In the genomic region with DNA sequence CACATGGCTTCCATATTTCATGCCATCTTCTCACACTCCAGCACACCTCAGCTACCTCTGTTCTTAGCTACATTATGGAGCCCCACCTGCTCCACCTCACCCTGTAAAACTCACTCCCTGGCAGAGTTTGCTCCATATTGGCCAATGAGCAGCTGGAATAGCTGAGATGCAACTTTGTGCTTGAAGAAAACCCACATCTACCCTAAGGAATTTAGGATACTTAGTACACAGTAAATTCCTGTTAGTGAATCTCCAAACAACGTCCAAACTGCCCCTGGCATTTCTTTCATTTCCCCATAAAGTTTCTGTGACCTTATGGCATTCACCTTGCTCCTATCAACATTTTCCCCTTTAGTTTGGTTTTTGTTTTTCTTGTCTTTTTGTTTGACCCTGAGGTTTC, we compare ENCODE assay signal across 11 cellular contexts. TPM values are rescaled to one million over a fixed set of nuclear protein-coding genes. Genes with fewer than 3 reads are reported as not detected.
DNase-seq lines count a peak whose midpoint lies in the region; ATAC-seq and TF ChIP-seq lines count a peak whose summit lies in the region.
"Had no signal": no experiment of that assay in that cellular context is flagged by ENCODE, and none has a peak within 500 bp of the region (broad histone marks: within the 10 kb centered on the region; RNA-seq: fewer than 3 reads in every experiment).

No MANE protein-coding gene starts in this region.

- no peaks in the 10 kb centered on the region for H4K20me1 ChIP-seq in fibroblast of lung (ENCODE audit: control insufficient read depth, extremely low read depth, insufficient read depth, low read length)

- TF ChIP-seq CTCF in fibroblast of lung (conservative IDR thresholded peaks at IDR 0.05 in 1 of 2, IDR thresholded peaks at IDR 0.05 in 1 of 2; ENCODE audit: low read depth in 1 of 2, low read length in 2 of 2): no peak

- peaks cover 17% of the 10 kb centered on the region for H3K36me3 ChIP-seq in fibroblast of lung (ENCODE audit: control insufficient read depth, insufficient read depth, low read length)

- peak overlapping the region; percentile 5 for H3K4me3 Mint-ChIP-seq in T-helper 1 cell treated with Interleukin-12 subunit alpha and Interleukin-12 subunit beta and Interleukin-4 antibody, amounts not matched to agents 30 μg/mL and 1 μg/mL, for 36 hours
- H3K4me3 Mint-ChIP-seq in activated CD8-positive, alpha-beta T cell treated with anti-CD3 and anti-CD28 coated beads, Interleukin-2, amount 10 ng/mL, durations not matched to agents 7 days and 5 days: no peak overlapping the region
- H3K4me3 Mint-ChIP-seq in stimulated activated memory B cell treated with anti-CD40 and anti-IgM and Interleukin-4, amounts not matched to agents 10 μg/mL and 1 μg/mL and 100 μg/mL, for 72 hours: peak overlapping the region; percentile 6

- no peak overlapping the region for H3K9ac ChIP-seq in fibroblast of lung (ENCODE audit: insufficient read depth, low read length)

- peaks cover 15% of the 10 kb centered on the region for H3K27me3 Mint-ChIP-seq in T-helper 1 cell treated with Interleukin-12 subunit alpha and Interleukin-12 subunit beta and Interleukin-4 antibody, amounts not matched to agents 30 μg/mL and 1 μg/mL, for 36 hours (ENCODE audit: low read depth)
- no peaks in the 10 kb centered on the region for H3K27me3 Mint-ChIP-seq in activated CD8-positive, alpha-beta T cell treated with anti-CD3 and anti-CD28 coated beads, Interleukin-2, amount 10 ng/mL, durations not matched to agents 7 days and 5 days (ENCODE audit: low read depth)
- peaks cover 16% of the 10 kb centered on the region for H3K27me3 Mint-ChIP-seq in stimulated activated memory B cell treated with anti-CD40 and anti-IgM and Interleukin-4, amounts not matched to agents 10 μg/mL and 1 μg/mL and 100 μg/mL, for 72 hours

- no peaks in the 10 kb centered on the region for H3K9me3 Mint-ChIP-seq in T-helper 1 cell treated with Interleukin-12 subunit alpha and Interleukin-12 subunit beta and Interleukin-4 antibody, amounts not matched to agents 30 μg/mL and 1 μg/mL, for 36 hours
- H3K9me3 Mint-ChIP-seq in activated CD8-positive, alpha-beta T cell treated with anti-CD3 and anti-CD28 coated beads, Interleukin-2, amount 10 ng/mL, durations not matched to agents 7 days and 5 days (ENCODE audit: insufficient read depth): no peaks in the 10 kb centered on the region
- no peaks in the 10 kb centered on the region for H3K9me3 Mint-ChIP-seq in stimulated activated memory B cell treated with anti-CD40 and anti-IgM and Interleukin-4, amounts not matched to agents 10 μg/mL and 1 μg/mL and 100 μg/mL, for 72 hours

- peaks cover 30% of the 10 kb centered on the region for H3K4me1 ChIP-seq in fibroblast of lung (ENCODE audit: control insufficient read depth, extremely low read depth, insufficient read depth, low read length)

- H3K4me3 ChIP-seq in fibroblast of lung (replicated peaks in 1 of 4; ENCODE audit: control extremely low read depth in 1 of 4, insufficient read depth in 1 of 4, low read depth in 3 of 4, low read length in 4 of 4): no peak overlapping the region
- H3K4me3 ChIP-seq: A549 had no signal

- H3K79me2 ChIP-seq in fibroblast of lung (ENCODE audit: control insufficient read depth, insufficient read depth, low read length): no peaks in the 10 kb centered on the region

- peaks cover 30% of the 10 kb centered on the region for H3K4me1 Mint-ChIP-seq in T-helper 1 cell treated with Interleukin-12 subunit alpha and Interleukin-12 subunit beta and Interleukin-4 antibody, amounts not matched to agents 30 μg/mL and 1 μg/mL, for 36 hours (ENCODE audit: low read depth)
- peaks cover 55% of the 10 kb centered on the region for H3K4me1 Mint-ChIP-seq in activated CD8-positive, alpha-beta T cell treated with anti-CD3 and anti-CD28 coated beads, Interleukin-2, amount 10 ng/mL, durations not matched to agents 7 days and 5 days (ENCODE audit: low read depth)
- peaks cover 38% of the 10 kb centered on the region for H3K4me1 Mint-ChIP-seq in stimulated activated memory B cell treated with anti-CD40 and anti-IgM and Interleukin-4, amounts not matched to agents 10 μg/mL and 1 μg/mL and 100 μg/mL, for 72 hours

- H3K27ac ChIP-seq in fibroblast of lung (ENCODE audit: insufficient read depth, low read length): peak overlapping the region; percentile 26

- H2AFZ ChIP-seq in fibroblast of lung (ENCODE audit: low read length): no peak overlapping the region

- peak overlapping the region; percentile 15 for H3K4me2 ChIP-seq in fibroblast of lung (ENCODE audit: extremely low read depth, insufficient read depth, low read length)
- H3K4me2 ChIP-seq: A549 had no signal

- POLR2A ChIA-PET in activated CD8-positive, alpha-beta T cell treated with anti-CD3 and anti-CD28 coated beads, Interleukin-2, amount 10 ng/mL, durations not matched to agents 7 days and 5 days (lab: Charles Lee): interaction anchor here (0.6 to 1.0 kb wide), 2 partner anchors 14 to 64 kb away, joined by 3 to 4 read pairs; a partner anchor contains a TSS

- DNase-seq in T-helper 1 cell: no peak
- no peak for DNase-seq in activated CD8-positive, alpha-beta T cell treated with anti-CD3 and anti-CD28 coated beads, Interleukin-2, amount 10 ng/mL, durations not matched to agents 7 days and 5 days
- DNase-seq in fibroblast of lung (ENCODE audit: low read depth in 2 of 2): peak in 1 of 2 donors; percentile 77
- DNase-seq in SIG-M5 treated with dmso at 0.1 percent for 504 hours (lab: John Stamatoyannopoulos, UW; ENCODE audit: unreplicated experiment): no peak
- no peak for DNase-seq in SK-N-DZ (ENCODE audit: low spot score)
- DNase-seq: KG1 had no signal

- peaks cover 38% of the 10 kb centered on the region for H3K36me3 Mint-ChIP-seq in T-helper 1 cell treated with Interleukin-12 subunit alpha and Interleukin-12 subunit beta and Interleukin-4 antibody, amounts not matched to agents 30 μg/mL and 1 μg/mL, for 36 hours (ENCODE audit: low read depth)
- peaks cover 44% of the 10 kb centered on the region for H3K36me3 Mint-ChIP-seq in activated CD8-positive, alpha-beta T cell treated with anti-CD3 and anti-CD28 coated beads, Interleukin-2, amount 10 ng/mL, durations not matched to agents 7 days and 5 days (ENCODE audit: low read depth)
- H3K36me3 Mint-ChIP-seq in stimulated activated memory B cell treated with anti-CD40 and anti-IgM and Interleukin-4, amounts not matched to agents 10 μg/mL and 1 μg/mL and 100 μg/mL, for 72 hours: peaks cover 54% of the 10 kb centered on the region

- H3K9me3 ChIP-seq in fibroblast of lung (ENCODE audit: control insufficient read depth, insufficient read depth, low read depth, low read length): no peaks in the 10 kb centered on the region
- H3K9me3 ChIP-seq: A549 had no signal

- no peaks in the 10 kb centered on the region for H3K27me3 ChIP-seq in fibroblast of lung (ENCODE audit: control insufficient read depth, insufficient read depth, low read length)

- H3K27ac Mint-ChIP-seq in T-helper 1 cell treated with Interleukin-12 subunit alpha and Interleukin-12 subunit beta and Interleukin-4 antibody, amounts not matched to agents 30 μg/mL and 1 μg/mL, for 36 hours: peak overlapping the region; percentile 27
- H3K27ac Mint-ChIP-seq in activated CD8-positive, alpha-beta T cell treated with anti-CD3 and anti-CD28 coated beads, Interleukin-2, amount 10 ng/mL, durations not matched to agents 7 days and 5 days: peak overlapping the region; percentile 5
- no peak overlapping the region for H3K27ac Mint-ChIP-seq in stimulated activated memory B cell treated with anti-CD40 and anti-IgM and Interleukin-4, amounts not matched to agents 10 μg/mL and 1 μg/mL and 100 μg/mL, for 72 hours

- CTCF ChIA-PET in activated CD8-positive, alpha-beta T cell treated with anti-CD3 and anti-CD28 coated beads, Interleukin-2, amount 10 ng/mL, durations not matched to agents 7 days and 5 days (lab: Charles Lee): interaction anchor here (0.7 to 3.7 kb wide), 3 partner anchors 39 to 88 kb away, joined by 3 to 15 read pairs (median 11); no protein-coding TSS in a partner anchor

- no peak for ATAC-seq in activated CD8-positive, alpha-beta T cell treated with anti-CD3 and anti-CD28 coated beads, Interleukin-2, amount 10 ng/mL, durations not matched to agents 7 days and 5 days
- ATAC-seq in stimulated activated memory B cell treated with anti-CD40 and anti-IgM and Interleukin-4, amounts not matched to agents 10 μg/mL and 1 μg/mL and 100 μg/mL, for 72 hours: no peak
- no peak for ATAC-seq in GM18907 (IDR thresholded peaks at IDR 0.05; ENCODE audit: unreplicated experiment)
- ATAC-seq: A549 had no signal

RNA-seq across cellular contexts. Expression of a gene that starts 2.2 kb away (rescaled TPM):
- total RNA-seq in activated CD8-positive, alpha-beta T cell treated with anti-CD3 and anti-CD28 coated beads, Interleukin-2, amount 10 ng/mL, durations not matched to agents 7 days and 5 days: 1 to 10 TPM; 2.2 to 3.3 TPM
- total RNA-seq in fibroblast of lung: 1.5 and 1.7 TPM in 2 replicates
- polyA plus RNA-seq in fibroblast of lung: 0.30 and 0.68 TPM in 2 replicates
- 0.66 and 0.90 TPM in 2 replicates for polyA plus RNA-seq in fibroblast of lung (2012)
- polyA minus RNA-seq in fibroblast of lung (ENCODE audit: low replicate concordance): 0.59 and 5.1 TPM in 2 replicates
- 11.5 and 12.5 TPM in 2 replicates for polyA plus RNA-seq in SK-N-DZ (2014; cell fraction: cytosol; rRNA removed)
- polyA plus RNA-seq in SK-N-DZ (2014; cell fraction: nucleus; rRNA removed): 24.7 and 36.1 TPM in 2 replicates

RNA-seq across cellular contexts. Expression of a gene that starts 35.6 kb away (rescaled TPM):
- 100 to 1,000 TPM; 202 to 214 TPM for total RNA-seq in activated CD8-positive, alpha-beta T cell treated with anti-CD3 and anti-CD28 coated beads, Interleukin-2, amount 10 ng/mL, durations not matched to agents 7 days and 5 days
- 241 and 282 TPM in 2 replicates for total RNA-seq in fibroblast of lung
- polyA plus RNA-seq in fibroblast of lung: 289 and 298 TPM in 2 replicates
- 180 and 182 TPM in 2 replicates for polyA plus RNA-seq in fibroblast of lung (2012)
- 389 and 438 TPM in 2 replicates for polyA minus RNA-seq in fibroblast of lung (ENCODE audit: low replicate concordance)
- polyA plus RNA-seq in SK-N-DZ (2014; cell fraction: cytosol; rRNA removed): 263 and 280 TPM in 2 replicates
- polyA plus RNA-seq in SK-N-DZ (2014; cell fraction: nucleus; rRNA removed): 141 and 143 TPM in 2 replicates

RNA-seq across cellular contexts. Expression of a gene that starts 35.7 kb away (rescaled TPM):
- total RNA-seq in activated CD8-positive, alpha-beta T cell treated with anti-CD3 and anti-CD28 coated beads, Interleukin-2, amount 10 ng/mL, durations not matched to agents 7 days and 5 days: 10 to 100 TPM; 24.1 to 26.4 TPM
- total RNA-seq in fibroblast of lung: 15.9 and 27.1 TPM in 2 replicates
- 11.5 and 15.9 TPM in 2 replicates for polyA plus RNA-seq in fibroblast of lung
- polyA plus RNA-seq in fibroblast of lung (2012): 20.4 and 23.8 TPM in 2 replicates
- polyA minus RNA-seq in fibroblast of lung (ENCODE audit: low replicate concordance): 26.2 and 48.0 TPM in 2 replicates
- polyA plus RNA-seq in SK-N-DZ (2014; cell fraction: cytosol; rRNA removed): 64.3 and 88.2 TPM in 2 replicates
- polyA plus RNA-seq in SK-N-DZ (2014; cell fraction: nucleus; rRNA removed): 122 and 159 TPM in 2 replicates

RNA-seq across cellular contexts. Expression of a gene that starts 56.4 kb away (rescaled TPM):
- total RNA-seq in activated CD8-positive, alpha-beta T cell treated with anti-CD3 and anti-CD28 coated beads, Interleukin-2, amount 10 ng/mL, durations not matched to agents 7 days and 5 days: not detected
- 3.3 TPM in 1 of 2 replicates, not detected in the other for total RNA-seq in fibroblast of lung
- 0.18 and 1.3 TPM in 2 replicates for polyA plus RNA-seq in fibroblast of lung
- 0.71 and 1.7 TPM in 2 replicates for polyA plus RNA-seq in fibroblast of lung (2012)
- polyA minus RNA-seq in fibroblast of lung (ENCODE audit: low replicate concordance): 2.6 TPM in 1 of 2 replicates, not detected in the other
- not detected in 2 replicates for polyA plus RNA-seq in SK-N-DZ (2014; cell fraction: cytosol; rRNA removed)
- not detected in 2 replicates for polyA plus RNA-seq in SK-N-DZ (2014; cell fraction: nucleus; rRNA removed)
- total RNA-seq: NCI-H460 had no signal
- polyA plus RNA-seq: A549 had no signal
